ENCODE assay signal across 7 cellular contexts in the genomic region with DNA sequence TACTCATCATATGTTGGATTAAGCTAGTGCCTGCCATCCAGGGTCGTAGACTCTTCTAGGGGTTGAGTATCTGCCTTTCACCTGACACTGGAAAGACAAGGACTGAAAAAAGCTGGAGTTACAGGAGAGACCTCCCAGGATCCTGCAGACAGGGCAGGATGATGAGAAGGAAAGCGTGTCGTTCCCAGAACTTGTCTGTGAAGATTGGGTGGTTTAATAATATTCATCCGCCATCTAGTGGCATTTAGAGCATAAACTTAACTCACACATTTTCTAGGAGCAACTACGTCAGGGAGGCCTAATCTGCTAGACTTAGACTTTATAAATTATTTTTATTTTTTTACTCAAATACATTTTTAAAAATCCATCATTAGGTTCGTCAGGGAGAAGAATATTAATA. TPM values are rescaled to one million over a fixed set of nuclear protein-coding genes. Genes with fewer than 3 reads are reported as not detected.
DNase-seq lines count a peak whose midpoint lies in the region; ATAC-seq, FAIRE-seq and TF ChIP-seq lines count a peak whose summit lies in the region.

No MANE protein-coding gene starts in this region.

- H3K36me3 Mint-ChIP-seq in HFFc6 (ENCODE audit: low read depth), result no peaks in the 10 kb centered on the region
- H3K36me3 Mint-ChIP-seq in activated CD4-positive, alpha-beta T cell treated with anti-CD3 and anti-CD28 coated beads for 36 hours (ENCODE audit: low read depth), result no peaks in the 10 kb centered on the region

- DNase-seq in HFFc6 (peak; percentile 60), NCI-H526 treated with DMSO at 0.1 percent for 48 hours (lab: John Stamatoyannopoulos, UW) (peak; percentile 40), cerebellar cortex (ENCODE audit: low spot score) (peak; percentile 73), right lobe of liver (no peak)
- no peak for DNase-seq in activated CD4-positive, alpha-beta T cell treated with anti-CD3 and anti-CD28 coated beads, Interleukin-2, amount 50 U/mL, for 1 hour
- DNase-seq in activated CD4-positive, alpha-beta T cell treated with anti-CD3 and anti-CD28 coated beads for 36 hours, result no peak

- intact Hi-C loops in right lobe of liver (cut with DNase I), result loop anchor here (5.0 to 10.0 kb wide), 3 partner anchors 301 to 398 kb away; no protein-coding TSS in a partner anchor
- intact Hi-C loops in activated CD4-positive, alpha-beta T cell treated with anti-CD3 and anti-CD28 coated beads for 36 hours (cut with DNase I, micrococcal nuclease), result loop anchor here (1.0 kb wide), 2 partner anchors 304 to 398 kb away; no protein-coding TSS in a partner anchor

- peaks cover 0 to 8% (median 0%) of the 10 kb centered on the region in 4 donors for H3K4me1 ChIP-seq in right lobe of liver

- no peak for TF ChIP-seq POLR2A in right lobe of liver (IDR thresholded peaks at IDR 0.05)

- whole genome bisulfite sequencing in right lobe of liver (ENCODE audit: insufficient coverage, low coverage, low lambda C conversion rate, missing lambda C conversion rate), result 16% methylated on average over 6 of the region's 6 CpGs

- POLR2A ChIA-PET in activated CD4-positive, alpha-beta T cell treated with anti-CD3 and anti-CD28 coated beads for 36 hours (lab: Charles Lee), result no interaction called here

- H3K4me3 ChIP-seq in right lobe of liver, result no peak overlapping the region

- peak; percentile 97 for FAIRE-seq in G401.6 (lab: Jason Lieb, UNC)

- peaks cover 20% of the 10 kb centered on the region for H3K4me1 Mint-ChIP-seq in HFFc6 (ENCODE audit: low read depth)
- peaks cover 22% of the 10 kb centered on the region for H3K4me1 Mint-ChIP-seq in activated CD4-positive, alpha-beta T cell treated with anti-CD3 and anti-CD28 coated beads for 36 hours

- H3K4me3 Mint-ChIP-seq in HFFc6, result no peak overlapping the region
- no peak overlapping the region for H3K4me3 Mint-ChIP-seq in activated CD4-positive, alpha-beta T cell treated with anti-CD3 and anti-CD28 coated beads for 36 hours

- CTCF ChIA-PET in activated CD4-positive, alpha-beta T cell treated with anti-CD3 and anti-CD28 coated beads for 36 hours (lab: Charles Lee), result interaction anchor here (0.7 to 1.2 kb wide), 7 partner anchors 9 to 402 kb away, joined by 3 to 9 read pairs (median 4); no protein-coding TSS in a partner anchor

- TF ChIP-seq CTCF in HFFc6 (IDR thresholded peaks at IDR 0.05) (peak; percentile 79), right lobe of liver (IDR thresholded peaks at IDR 0.05) (peak; percentile 57 to 72 (median 58))

- H3K9me3 Mint-ChIP-seq in HFFc6, result no peaks in the 10 kb centered on the region
- H3K9me3 Mint-ChIP-seq in activated CD4-positive, alpha-beta T cell treated with anti-CD3 and anti-CD28 coated beads for 36 hours (ENCODE audit: low read depth), result no peaks in the 10 kb centered on the region

- no peaks in the 10 kb centered on the region for H3K9me3 ChIP-seq in right lobe of liver

- no peak overlapping the region for H3K27ac ChIP-seq in right lobe of liver

- peak; percentile 79 to 85 (median 84) for ATAC-seq in right lobe of liver
- no peak for ATAC-seq in activated CD4-positive, alpha-beta T cell treated with anti-CD3 and anti-CD28 coated beads for 36 hours

- no peaks in the 10 kb centered on the region for H3K27me3 ChIP-seq in right lobe of liver

- peaks cover 16% of the 10 kb centered on the region for H3K27me3 Mint-ChIP-seq in HFFc6 (ENCODE audit: insufficient read depth)
- H3K27me3 Mint-ChIP-seq in activated CD4-positive, alpha-beta T cell treated with anti-CD3 and anti-CD28 coated beads for 36 hours, result peaks cover 30% of the 10 kb centered on the region

- no peak overlapping the region for H3K27ac Mint-ChIP-seq in HFFc6
- no peak overlapping the region for H3K27ac Mint-ChIP-seq in activated CD4-positive, alpha-beta T cell treated with anti-CD3 and anti-CD28 coated beads for 36 hours

- no peaks in the 10 kb centered on the region for H3K36me3 ChIP-seq in right lobe of liver

RNA-seq across cellular contexts. Expression of gene ADRB1, which starts 59.6 kb away (rescaled TPM):
- total RNA-seq in HFFc6 (2021; fragmentation: NEBNext Ultra II Directional; extraction: Animal tissue kit (Norgen Biotek cat#: 25700)), result under 1 TPM in 1 of 6 experiments, not detected in 5; 0.07 TPM
- under 1 TPM in 4 of 6 experiments, not detected in 2; 0.11 to 0.66 (median 0.38) TPM for total RNA-seq in right lobe of liver
- total RNA-seq in activated CD4-positive, alpha-beta T cell treated with anti-CD3 and anti-CD28 coated beads for 36 hours, result not detected

Comparison
In these comparisons a context has a peak if more than half of its experiments do, and no peak if none do; other contexts are left out.
1. DNase-seq: peak in HFFc6 (single experiment), NCI-H526 treated with DMSO at 0.1 percent for 48 hours (single experiment) and cerebellar cortex (single experiment); none in right lobe of liver (0 of 3), activated CD4-positive, alpha-beta T cell treated with anti-CD3 and anti-CD28 coated beads, Interleukin-2, amount 50 U/mL, for 1 hour (single experiment) and activated CD4-positive, alpha-beta T cell treated with anti-CD3 and anti-CD28 coated beads for 36 hours (single experiment).